ENCODE assay signal across 1 cellular context in genomic region chr17:78130439-78131101, GRCh38.
A peak's percentile ranks its signal among the peaks of the same experiment; 100 is the strongest.
TF ChIP-seq lines count a peak whose summit lies in the region.

TMC8 (plus strand) TSS chr17:78130771; CDS start chr17:78131589, 818 bp downstream.

TF ChIP-seq in HepG2, 621 proteins besides CTCF, POLR2A, EP300 and RAD21 (continued from another document and continues in another):
- TF ChIP-seq, protein P1, sequence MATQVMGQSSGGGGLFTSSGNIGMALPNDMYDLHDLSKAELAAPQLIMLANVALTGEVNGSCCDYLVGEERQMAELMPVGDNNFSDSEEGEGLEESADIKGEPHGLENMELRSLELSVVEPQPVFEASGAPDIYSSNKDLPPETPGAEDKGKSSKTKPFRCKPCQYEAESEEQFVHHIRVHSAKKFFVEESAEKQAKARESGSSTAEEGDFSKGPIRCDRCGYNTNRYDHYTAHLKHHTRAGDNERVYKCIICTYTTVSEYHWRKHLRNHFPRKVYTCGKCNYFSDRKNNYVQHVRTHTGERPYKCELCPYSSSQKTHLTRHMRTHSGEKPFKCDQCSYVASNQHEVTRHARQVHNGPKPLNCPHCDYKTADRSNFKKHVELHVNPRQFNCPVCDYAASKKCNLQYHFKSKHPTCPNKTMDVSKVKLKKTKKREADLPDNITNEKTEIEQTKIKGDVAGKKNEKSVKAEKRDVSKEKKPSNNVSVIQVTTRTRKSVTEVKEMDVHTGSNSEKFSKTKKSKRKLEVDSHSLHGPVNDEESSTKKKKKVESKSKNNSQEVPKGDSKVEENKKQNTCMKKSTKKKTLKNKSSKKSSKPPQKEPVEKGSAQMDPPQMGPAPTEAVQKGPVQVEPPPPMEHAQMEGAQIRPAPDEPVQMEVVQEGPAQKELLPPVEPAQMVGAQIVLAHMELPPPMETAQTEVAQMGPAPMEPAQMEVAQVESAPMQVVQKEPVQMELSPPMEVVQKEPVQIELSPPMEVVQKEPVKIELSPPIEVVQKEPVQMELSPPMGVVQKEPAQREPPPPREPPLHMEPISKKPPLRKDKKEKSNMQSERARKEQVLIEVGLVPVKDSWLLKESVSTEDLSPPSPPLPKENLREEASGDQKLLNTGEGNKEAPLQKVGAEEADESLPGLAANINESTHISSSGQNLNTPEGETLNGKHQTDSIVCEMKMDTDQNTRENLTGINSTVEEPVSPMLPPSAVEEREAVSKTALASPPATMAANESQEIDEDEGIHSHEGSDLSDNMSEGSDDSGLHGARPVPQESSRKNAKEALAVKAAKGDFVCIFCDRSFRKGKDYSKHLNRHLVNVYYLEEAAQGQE (IDR thresholded peaks at IDR 0.05; ENCODE audit: borderline replicate concordance in 1 of 2, low read depth in 1 of 2, low read length in 2 of 2): no peak
- peak; percentile 85 for TF ChIP-seq ZMYM3 (CRISPR knock-in tag; IDR thresholded peaks at IDR 0.05)
- TF ChIP-seq MAFK (conservative IDR thresholded peaks at IDR 0.05 in 1 of 2, IDR thresholded peaks at IDR 0.05 in 1 of 2; ENCODE audit: low read length in 2 of 2): no peak
- TF ChIP-seq RBAK (CRISPR knock-in tag; IDR thresholded peaks at IDR 0.05): no peak
- peak; percentile 86 for TF ChIP-seq ZBTB7B (CRISPR knock-in tag; IDR thresholded peaks at IDR 0.05)
- TF ChIP-seq NR2F1 (CRISPR knock-in tag; IDR thresholded peaks at IDR 0.05): peak in 1 of 2 experiments; percentile 71; a peak in 1 of 4 replicates
- TF ChIP-seq, protein P2, sequence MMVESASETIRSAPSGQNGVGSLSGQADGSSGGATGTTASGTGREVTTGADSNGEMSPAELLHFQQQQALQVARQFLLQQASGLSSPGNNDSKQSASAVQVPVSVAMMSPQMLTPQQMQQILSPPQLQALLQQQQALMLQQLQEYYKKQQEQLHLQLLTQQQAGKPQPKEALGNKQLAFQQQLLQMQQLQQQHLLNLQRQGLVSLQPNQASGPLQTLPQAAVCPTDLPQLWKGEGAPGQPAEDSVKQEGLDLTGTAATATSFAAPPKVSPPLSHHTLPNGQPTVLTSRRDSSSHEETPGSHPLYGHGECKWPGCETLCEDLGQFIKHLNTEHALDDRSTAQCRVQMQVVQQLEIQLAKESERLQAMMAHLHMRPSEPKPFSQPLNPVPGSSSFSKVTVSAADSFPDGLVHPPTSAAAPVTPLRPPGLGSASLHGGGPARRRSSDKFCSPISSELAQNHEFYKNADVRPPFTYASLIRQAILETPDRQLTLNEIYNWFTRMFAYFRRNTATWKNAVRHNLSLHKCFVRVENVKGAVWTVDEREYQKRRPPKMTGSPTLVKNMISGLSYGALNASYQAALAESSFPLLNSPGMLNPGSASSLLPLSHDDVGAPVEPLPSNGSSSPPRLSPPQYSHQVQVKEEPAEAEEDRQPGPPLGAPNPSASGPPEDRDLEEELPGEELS (CRISPR knock-in tag; IDR thresholded peaks at IDR 0.05): peak; percentile 32; the same call in 1 of the 2 replicates
- peak; percentile 25; the same call in 1 of the 2 replicates for TF ChIP-seq GATAD2A (CRISPR knock-in tag; IDR thresholded peaks at IDR 0.05)
- peak; percentile 92; the same call in 1 of the 2 replicates for TF ChIP-seq ZNF431 (CRISPR knock-in tag; IDR thresholded peaks at IDR 0.05; ENCODE audit: borderline replicate concordance, low read depth)
- TF ChIP-seq YY1 (IDR thresholded peaks at IDR 0.05; ENCODE audit: insufficient read depth, insufficient replicate concordance, low read depth, low read length): peak; percentile 31
- TF ChIP-seq SPEN (CRISPR knock-in tag; IDR thresholded peaks at IDR 0.05; ENCODE audit: low read depth): peak; percentile 91; the same call in 1 of the 2 replicates
- peak; percentile 87 for TF ChIP-seq PHF21A (CRISPR knock-in tag; IDR thresholded peaks at IDR 0.05)
- peak; percentile 59 for TF ChIP-seq HDAC2 (CRISPR knock-in tag; IDR thresholded peaks at IDR 0.05)
- peak; percentile 60; the same call in 1 of the 2 replicates for TF ChIP-seq ZNF136 (CRISPR knock-in tag; IDR thresholded peaks at IDR 0.05; ENCODE audit: low read depth)
- 0 out of 2 replicates have a peak, but pooled peaks have one; percentile 7 for TF ChIP-seq ZNF772 (CRISPR knock-in tag; IDR thresholded peaks at IDR 0.05)
- TF ChIP-seq PRDM10 (CRISPR knock-in tag; IDR thresholded peaks at IDR 0.05; ENCODE audit: low read depth): peak; percentile 66; the same call in 1 of the 2 replicates
- no peak for TF ChIP-seq CBX5 (CRISPR knock-in tag; IDR thresholded peaks at IDR 0.05; ENCODE audit: borderline replicate concordance)
- TF ChIP-seq CHCHD3 (CRISPR knock-in tag; IDR thresholded peaks at IDR 0.05): no peak
- TF ChIP-seq HIC2 (CRISPR knock-in tag; IDR thresholded peaks at IDR 0.05; ENCODE audit: low read depth): 0 out of 2 replicates have a peak, but pooled peaks have one; percentile 38
- no peak for TF ChIP-seq ZNF180 (CRISPR knock-in tag; IDR thresholded peaks at IDR 0.05; ENCODE audit: borderline replicate concordance, low read depth)
- TF ChIP-seq ZNF629 (CRISPR knock-in tag; conservative IDR thresholded peaks at IDR 0.05): peak; percentile 6; the same call in 1 of the 2 replicates
- 0 out of 2 replicates have a peak, but pooled peaks have one; percentile 50 for TF ChIP-seq ZBTB43 (CRISPR knock-in tag; conservative IDR thresholded peaks at IDR 0.05)
- peak; percentile 61 for TF ChIP-seq SOX5 (CRISPR knock-in tag; IDR thresholded peaks at IDR 0.05; ENCODE audit: borderline replicate concordance)
- TF ChIP-seq, protein P3, sequence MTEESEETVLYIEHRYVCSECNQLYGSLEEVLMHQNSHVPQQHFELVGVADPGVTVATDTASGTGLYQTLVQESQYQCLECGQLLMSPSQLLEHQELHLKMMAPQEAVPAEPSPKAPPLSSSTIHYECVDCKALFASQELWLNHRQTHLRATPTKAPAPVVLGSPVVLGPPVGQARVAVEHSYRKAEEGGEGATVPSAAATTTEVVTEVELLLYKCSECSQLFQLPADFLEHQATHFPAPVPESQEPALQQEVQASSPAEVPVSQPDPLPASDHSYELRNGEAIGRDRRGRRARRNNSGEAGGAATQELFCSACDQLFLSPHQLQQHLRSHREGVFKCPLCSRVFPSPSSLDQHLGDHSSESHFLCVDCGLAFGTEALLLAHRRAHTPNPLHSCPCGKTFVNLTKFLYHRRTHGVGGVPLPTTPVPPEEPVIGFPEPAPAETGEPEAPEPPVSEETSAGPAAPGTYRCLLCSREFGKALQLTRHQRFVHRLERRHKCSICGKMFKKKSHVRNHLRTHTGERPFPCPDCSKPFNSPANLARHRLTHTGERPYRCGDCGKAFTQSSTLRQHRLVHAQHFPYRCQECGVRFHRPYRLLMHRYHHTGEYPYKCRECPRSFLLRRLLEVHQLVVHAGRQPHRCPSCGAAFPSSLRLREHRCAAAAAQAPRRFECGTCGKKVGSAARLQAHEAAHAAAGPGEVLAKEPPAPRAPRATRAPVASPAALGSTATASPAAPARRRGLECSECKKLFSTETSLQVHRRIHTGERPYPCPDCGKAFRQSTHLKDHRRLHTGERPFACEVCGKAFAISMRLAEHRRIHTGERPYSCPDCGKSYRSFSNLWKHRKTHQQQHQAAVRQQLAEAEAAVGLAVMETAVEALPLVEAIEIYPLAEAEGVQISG (CRISPR knock-in tag; IDR thresholded peaks at IDR 0.05): 0 out of 2 replicates have a peak, but pooled peaks have one; percentile 42
- 0 out of 2 replicates have a peak, but pooled peaks have one; percentile 18 for TF ChIP-seq ZNF724P (CRISPR knock-in tag; IDR thresholded peaks at IDR 0.05; ENCODE audit: borderline replicate concordance)
- 0 out of 2 replicates have a peak, but pooled peaks have one; percentile 31 for TF ChIP-seq ZIK1 (CRISPR knock-in tag; IDR thresholded peaks at IDR 0.05; ENCODE audit: borderline replicate concordance, low read depth)
- TF ChIP-seq GATAD1 (CRISPR knock-in tag; IDR thresholded peaks at IDR 0.05): peak; percentile 49; the same call in 1 of the 2 replicates
- TF ChIP-seq, protein P4, sequence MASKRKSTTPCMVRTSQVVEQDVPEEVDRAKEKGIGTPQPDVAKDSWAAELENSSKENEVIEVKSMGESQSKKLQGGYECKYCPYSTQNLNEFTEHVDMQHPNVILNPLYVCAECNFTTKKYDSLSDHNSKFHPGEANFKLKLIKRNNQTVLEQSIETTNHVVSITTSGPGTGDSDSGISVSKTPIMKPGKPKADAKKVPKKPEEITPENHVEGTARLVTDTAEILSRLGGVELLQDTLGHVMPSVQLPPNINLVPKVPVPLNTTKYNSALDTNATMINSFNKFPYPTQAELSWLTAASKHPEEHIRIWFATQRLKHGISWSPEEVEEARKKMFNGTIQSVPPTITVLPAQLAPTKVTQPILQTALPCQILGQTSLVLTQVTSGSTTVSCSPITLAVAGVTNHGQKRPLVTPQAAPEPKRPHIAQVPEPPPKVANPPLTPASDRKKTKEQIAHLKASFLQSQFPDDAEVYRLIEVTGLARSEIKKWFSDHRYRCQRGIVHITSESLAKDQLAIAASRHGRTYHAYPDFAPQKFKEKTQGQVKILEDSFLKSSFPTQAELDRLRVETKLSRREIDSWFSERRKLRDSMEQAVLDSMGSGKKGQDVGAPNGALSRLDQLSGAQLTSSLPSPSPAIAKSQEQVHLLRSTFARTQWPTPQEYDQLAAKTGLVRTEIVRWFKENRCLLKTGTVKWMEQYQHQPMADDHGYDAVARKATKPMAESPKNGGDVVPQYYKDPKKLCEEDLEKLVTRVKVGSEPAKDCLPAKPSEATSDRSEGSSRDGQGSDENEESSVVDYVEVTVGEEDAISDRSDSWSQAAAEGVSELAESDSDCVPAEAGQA (IDR thresholded peaks at IDR 0.05; ENCODE audit: low read depth): peak; percentile 42; the same call in 1 of the 2 replicates
- TF ChIP-seq, protein P4 (CRISPR knock-in tag; IDR thresholded peaks at IDR 0.05; ENCODE audit: borderline replicate concordance): no peak
- peak; percentile 34; the same call in 1 of the 2 replicates for TF ChIP-seq ZNF556 (CRISPR knock-in tag; IDR thresholded peaks at IDR 0.05; ENCODE audit: borderline replicate concordance)
- TF ChIP-seq ZSCAN21 (CRISPR knock-in tag; IDR thresholded peaks at IDR 0.05; ENCODE audit: borderline replicate concordance): peak; percentile 63; the same call in 1 of the 2 replicates
- peak; percentile 78; the same call in 1 of the 2 replicates for TF ChIP-seq YEATS2 (CRISPR knock-in tag; IDR thresholded peaks at IDR 0.05; ENCODE audit: borderline replicate concordance)
- peak; percentile 75; the same call in 1 of the 2 replicates for TF ChIP-seq ZNF335 (CRISPR knock-in tag; IDR thresholded peaks at IDR 0.05)
- peak; percentile 97 for TF ChIP-seq ZNF768 (CRISPR knock-in tag; IDR thresholded peaks at IDR 0.05)
- TF ChIP-seq BCL6 (CRISPR knock-in tag; IDR thresholded peaks at IDR 0.05): peak; percentile 26; the same call in 1 of the 2 replicates
